ENCODE assay signal across 16 cellular contexts in genomic region chr11:120675171-120675570, GRCh38.
"Had no signal": no experiment of that assay in that cellular context is flagged by ENCODE, and none has a peak within 500 bp of the region (broad histone marks: within the 10 kb centered on the region; RNA-seq: fewer than 3 reads in every experiment).

No MANE protein-coding gene starts in this region.

- H3K4me1 ChIP-seq: left ventricle myocardium inferior, prostate gland had no signal

- H3K9me3 Mint-ChIP-seq: activated T-helper 1 cell treated with anti-CD3 and anti-CD28 coated beads, Interleukin-12 subunit alpha, Interleukin-12 subunit beta, Interleukin-2, Interleukin-4 antibody, amounts not matched to agents 30 ng/mL and 10 ng/mL and 1 ng/mL, durations not matched to agents 14 hours and 24 hours and 36 hours; stimulated activated memory B cell treated with anti-CD40 and anti-IgM and Interleukin-4, amounts not matched to agents 10 μg/mL and 1 μg/mL and 100 μg/mL, for 72 hours had no signal

- H3K9me3 ChIP-seq: prostate gland had no signal

- DNase-seq: activated CD4-positive, alpha-beta T cell treated with anti-CD3 and anti-CD28 coated beads, Interleukin-2, amount 50 U/mL, for 1 hour; activated CD8-positive, alpha-beta memory T cell treated with anti-CD3 and anti-CD28 coated beads for 24 hours; activated naive CD4-positive, alpha-beta T cell treated with Interleukin-2 at 50 U/mL for 16 hours; aorta; hippocampal formation; left ventricle myocardium inferior; mesendoderm; nephron progenitor cell; occipital lobe; stimulated activated CD4-positive, alpha-beta T cell treated with anti-CD3 and anti-CD28 coated beads, Interleukin-12 subunit alpha, Interleukin-12 subunit beta, amount 100 ng/mL, for 4 hours; SW 1271 had no signal

- H3K4me3 ChIP-seq: cardiac muscle cell, coronary artery, left ventricle myocardium inferior, prostate gland had no signal

- H3K4me1 Mint-ChIP-seq: stimulated activated memory B cell treated with anti-CD40 and anti-IgM and Interleukin-4, amounts not matched to agents 10 μg/mL and 1 μg/mL and 100 μg/mL, for 72 hours had no signal

- H3K36me3 Mint-ChIP-seq: stimulated activated memory B cell treated with anti-CD40 and anti-IgM and Interleukin-4, amounts not matched to agents 10 μg/mL and 1 μg/mL and 100 μg/mL, for 72 hours had no signal

- H3K4me3 Mint-ChIP-seq: activated T-helper 1 cell treated with anti-CD3 and anti-CD28 coated beads, Interleukin-12 subunit alpha, Interleukin-12 subunit beta, Interleukin-2, Interleukin-4 antibody, amounts not matched to agents 30 ng/mL and 10 ng/mL and 1 ng/mL, durations not matched to agents 14 hours and 24 hours and 36 hours; nephron progenitor cell; stimulated activated memory B cell treated with anti-CD40 and anti-IgM and Interleukin-4, amounts not matched to agents 10 μg/mL and 1 μg/mL and 100 μg/mL, for 72 hours had no signal

- H3K27ac ChIP-seq: cardiac muscle cell, coronary artery, left ventricle myocardium inferior, prostate gland had no signal

- H3K27ac Mint-ChIP-seq: activated T-helper 1 cell treated with anti-CD3 and anti-CD28 coated beads, Interleukin-12 subunit alpha, Interleukin-12 subunit beta, Interleukin-2, Interleukin-4 antibody, amounts not matched to agents 30 ng/mL and 10 ng/mL and 1 ng/mL, durations not matched to agents 14 hours and 24 hours and 36 hours; stimulated activated memory B cell treated with anti-CD40 and anti-IgM and Interleukin-4, amounts not matched to agents 10 μg/mL and 1 μg/mL and 100 μg/mL, for 72 hours had no signal

- H3K36me3 ChIP-seq: cardiac muscle cell, left ventricle myocardium inferior, prostate gland had no signal
